Comparison of ENCODE assay signal across 19 cellular contexts in the genomic region with DNA sequence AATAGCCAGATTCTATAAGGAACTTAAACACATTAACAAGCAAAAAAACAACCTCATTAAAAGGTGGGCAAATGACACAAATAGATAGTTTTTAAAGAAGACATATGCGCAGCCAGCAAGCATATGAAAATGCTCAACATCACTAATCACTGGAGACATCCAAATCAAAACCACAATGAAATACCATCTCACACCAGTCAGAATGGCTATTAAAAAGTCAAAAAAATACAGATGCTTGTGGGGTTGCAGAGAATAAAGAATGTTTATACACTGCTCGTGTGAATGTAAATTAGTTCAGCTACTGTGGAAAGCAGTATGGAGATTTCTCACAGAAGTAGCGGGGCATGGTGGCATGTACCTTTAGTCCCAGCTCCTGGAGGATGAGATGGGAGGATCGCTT.
DNase-seq lines count a peak whose midpoint lies in the region; ATAC-seq and TF ChIP-seq lines count a peak whose summit lies in the region.
"Had no signal": no experiment of that assay in that cellular context is flagged by ENCODE, and none has a peak within 500 bp of the region (broad histone marks: within the 10 kb centered on the region; RNA-seq: fewer than 3 reads in every experiment).

No MANE protein-coding gene starts in this region.

- ATAC-seq in gastrocnemius medialis, result no peak
- no peak for ATAC-seq in GM18517 (IDR thresholded peaks at IDR 0.05; ENCODE audit: unreplicated experiment)
- no peak for ATAC-seq in GM21360 (IDR thresholded peaks at IDR 0.05; ENCODE audit: unreplicated experiment)
- ATAC-seq: A549 had no signal

- no peaks in the 10 kb centered on the region for H3K4me1 ChIP-seq in gastrocnemius medialis
- H3K4me1 ChIP-seq: A549, BE2C, HAP-1 had no signal

- no peak overlapping the region for H3K27ac ChIP-seq in gastrocnemius medialis
- H3K27ac ChIP-seq: A549, RWPE1 had no signal

- no peak for TF ChIP-seq CTCF in gastrocnemius medialis (IDR thresholded peaks at IDR 0.05 in 4 of 5, conservative IDR thresholded peaks at IDR 0.05 in 1 of 5)

- no peak for TF ChIP-seq POLR2A in gastrocnemius medialis (IDR thresholded peaks at IDR 0.05)

- in situ Hi-C loops in gastrocnemius medialis (cut with MboI; ENCODE audit: low sequenced_read_pairs in 4 of 4), result no loop called here

- H3K27me3 ChIP-seq in gastrocnemius medialis, result no peaks in the 10 kb centered on the region
- H3K27me3 ChIP-seq: BE2C had no signal

- intact Hi-C loops in gastrocnemius medialis (cut with DNase I; ENCODE audit: low total_unique reads), result no loop called here

- no peaks in the 10 kb centered on the region for H3K36me3 ChIP-seq in gastrocnemius medialis
- H3K36me3 ChIP-seq: BE2C, HAP-1 had no signal

- DNase-seq in EL (peak; percentile 30), LHCN-M2 (ENCODE audit: low read depth) (peak; percentile 42), astrocyte of the hippocampus (ENCODE audit: low read depth, low spot score) (peak; percentile 49), gastrocnemius medialis (no peak), NCI-H2227 treated with DMSO at 0.1 percent for 48 hours (lab: John Stamatoyannopoulos, UW) (no peak)
- DNase-seq: BE2C; CD8-positive, alpha-beta memory T cell; DMS153; DND-41; KBM-7; MM.1S; NCI-H69; SHP77 treated with DMSO at 0.1 percent for 48 hours; T-helper 1 cell had no signal

- no peak overlapping the region for H3K4me3 ChIP-seq in gastrocnemius medialis
- H3K4me3 ChIP-seq: A549, HAP-1 had no signal

- H3K9me3 ChIP-seq in gastrocnemius medialis, result no peaks in the 10 kb centered on the region
- H3K9me3 ChIP-seq: A549, BE2C, HAP-1 had no signal

Comparison
In these comparisons a context has a peak if more than half of its experiments do, and no peak if none do; other contexts are left out.
1. DNase-seq: peak in EL (single experiment), LHCN-M2 (single experiment) and astrocyte of the hippocampus (single experiment); none in gastrocnemius medialis (0 of 2) and NCI-H2227 treated with DMSO at 0.1 percent for 48 hours (single experiment).